Comparison of ENCODE assay signal across 14 cellular contexts in genomic region chr14:77238996-77239395, GRCh38. TPM values are rescaled to one million over a fixed set of nuclear protein-coding genes. Genes with fewer than 3 reads are reported as not detected.
DNase-seq lines count a peak whose midpoint lies in the region; TF ChIP-seq lines count a peak whose summit lies in the region.
"Had no signal": no experiment of that assay in that cellular context is flagged by ENCODE, and none has a peak within 500 bp of the region (broad histone marks: within the 10 kb centered on the region; RNA-seq: fewer than 3 reads in every experiment).

No MANE protein-coding gene starts in this region.

- H3K18ac ChIP-seq in neuronal stem cell (ENCODE audit: low read length): peak overlapping the region; percentile 48

- no peak overlapping the region for H2BK5ac ChIP-seq in neuronal stem cell (ENCODE audit: low read length)

- H3K36me3 ChIP-seq in WERI-Rb-1: no peaks in the 10 kb centered on the region
- peaks cover 0 to 2% of the 10 kb centered on the region in 2 donors for H3K36me3 ChIP-seq in neuronal stem cell (replicated peaks in 1 of 2; ENCODE audit: control insufficient read depth in 2 of 2, insufficient read depth in 2 of 2, low read length in 2 of 2)
- H3K36me3 ChIP-seq: HAP-1 had no signal

- peak overlapping the region; percentile 85 for H3K23ac ChIP-seq in neuronal stem cell (ENCODE audit: low read depth, low read length, poor library complexity)

- DNase-seq in DMS 273 (lab: John Stamatoyannopoulos, UW; ENCODE audit: unreplicated experiment): peak; percentile 58
- DNase-seq in DMS 273 treated with DMSO at 0.1 percent for 48 hours (lab: John Stamatoyannopoulos, UW): no peak
- DNase-seq in NCI-H69 (lab: John Stamatoyannopoulos, UW): peak; percentile 51
- peak; percentile 63 for DNase-seq in WERI-Rb-1
- DNase-seq in neuronal stem cell (ENCODE audit: low spot score): no peak
- no peak for DNase-seq in NCI-H2029 treated with DMSO at 0.1 percent for 48 hours (lab: John Stamatoyannopoulos, UW)
- DNase-seq in activated naive CD4-positive, alpha-beta T cell treated with Interleukin-2 at 50 U/mL for 16 hours: no peak
- DNase-seq in superior temporal gyrus (ENCODE audit: extremely low spot score): no peak
- DNase-seq: CD4-positive, CD25-positive, alpha-beta regulatory T cell; DND-41; GF-D8 had no signal

- no peak overlapping the region for H2BK12ac ChIP-seq in neuronal stem cell (ENCODE audit: low read length)

- peaks cover 2% of the 10 kb centered on the region for H3K79me1 ChIP-seq in neuronal stem cell (ENCODE audit: low read depth, low read length)

- H3K4me2 ChIP-seq in neuronal stem cell (ENCODE audit: insufficient read depth, low read length, poor library complexity, severe bottlenecking): no peak overlapping the region

- H3K27me3 ChIP-seq in WERI-Rb-1 (ENCODE audit: insufficient read depth, low read depth, severe bottlenecking) (no peaks in the 10 kb centered on the region), neuronal stem cell (ENCODE audit: control insufficient read depth in 3 of 3, insufficient read depth in 3 of 3, low read depth in 1 of 3, low read length in 3 of 3) (peaks cover 0 to 42% (median 0%) of the 10 kb centered on the region in 3 experiments)

- peak overlapping the region; percentile 38 for H3K14ac ChIP-seq in neuronal stem cell (ENCODE audit: low read length)

- peak overlapping the region; percentile 37 for H2AK5ac ChIP-seq in neuronal stem cell (ENCODE audit: low read depth, low read length)

- H3K9me3 ChIP-seq in WERI-Rb-1 (ENCODE audit: severe bottlenecking): no peaks in the 10 kb centered on the region
- peaks cover 0 to 2% of the 10 kb centered on the region in 2 donors for H3K9me3 ChIP-seq in neuronal stem cell (replicated peaks in 1 of 2; ENCODE audit: control insufficient read depth in 2 of 2, insufficient read depth in 1 of 2, low read depth in 1 of 2, low read length in 2 of 2)
- H3K9me3 ChIP-seq: HAP-1 had no signal

- H4K8ac ChIP-seq in neuronal stem cell (ENCODE audit: low read depth, low read length): no peak overlapping the region

- no peak overlapping the region for H2BK120ac ChIP-seq in neuronal stem cell (ENCODE audit: low read depth, low read length)

- TF ChIP-seq CTCF in WERI-Rb-1 (IDR thresholded peaks at IDR 0.05; ENCODE audit: low read depth, low read length): no peak

- H3K4me3 ChIP-seq in WERI-Rb-1 (ENCODE audit: low read depth, low read length) (no peak overlapping the region), neuronal stem cell (ENCODE audit: low read length in 2 of 2) (peak overlapping the region in 1 of 2 donors; percentile 38)
- H3K4me3 ChIP-seq: HAP-1 had no signal

- peak overlapping the region; percentile 93 for H3K4ac ChIP-seq in neuronal stem cell (ENCODE audit: low read length)

- no peak overlapping the region for H4K91ac ChIP-seq in neuronal stem cell (ENCODE audit: low read depth, low read length, poor library complexity)

- no peak overlapping the region for H3K27ac ChIP-seq in WERI-Rb-1
- no peak overlapping the region for H3K27ac ChIP-seq in neuronal stem cell (replicated peaks; ENCODE audit: low read length)
- H3K27ac ChIP-seq: 22Rv1 had no signal

- no peak overlapping the region for H3K9ac ChIP-seq in neuronal stem cell (ENCODE audit: low read depth, low read length, poor library complexity)

- no CpG with 5 or more reads among the region's 4 CpGs for WGBS in neuronal stem cell (ENCODE audit: extremely low coverage in 2 of 2, insufficient read length in 2 of 2, insufficient replicate concordance in 1 of 2), 2 donors

- H2BK15ac ChIP-seq in neuronal stem cell (ENCODE audit: low read length): no peak overlapping the region

- peaks cover 0 to 2% of the 10 kb centered on the region in 2 donors for H3K4me1 ChIP-seq in neuronal stem cell (ENCODE audit: control insufficient read depth in 2 of 2, insufficient read depth in 1 of 2, low read depth in 1 of 2, low read length in 2 of 2)
- H3K4me1 ChIP-seq: HAP-1 had no signal

- H2AFZ ChIP-seq in neuronal stem cell (ENCODE audit: low read length): no peak overlapping the region

RNA-seq across cellular contexts. Expression of gene NGB, which starts 32.0 kb away (rescaled TPM):
- polyA plus RNA-seq in neuronal stem cell (2013, experiment 1 of 2): not detected
- polyA plus RNA-seq in neuronal stem cell (2013, experiment 2 of 2): not detected
- polyA plus RNA-seq: CD4-positive, CD25-positive, alpha-beta regulatory T cell had no signal

RNA-seq across cellular contexts. Expression of gene TMEM63C, which starts 57.4 kb away (rescaled TPM):
- polyA plus RNA-seq in neuronal stem cell (2013, experiment 1 of 2): 1.9 TPM
- 1.9 TPM for polyA plus RNA-seq in neuronal stem cell (2013, experiment 2 of 2)
- polyA plus RNA-seq: BJ; CD4-positive, CD25-positive, alpha-beta regulatory T cell had no signal

Comparison
In these comparisons a context has a peak if more than half of its experiments do, and no peak if none do; other contexts are left out.
1. DNase-seq: peak in DMS 273 (single experiment), NCI-H69 (single experiment) and WERI-Rb-1 (single experiment); none in DMS 273 treated with DMSO at 0.1 percent for 48 hours (single experiment), neuronal stem cell (single experiment), NCI-H2029 treated with DMSO at 0.1 percent for 48 hours (single experiment), activated naive CD4-positive, alpha-beta T cell treated with Interleukin-2 at 50 U/mL for 16 hours (single experiment) and superior temporal gyrus (single experiment).